Comparison of ENCODE assay signal across 11 cellular contexts in genomic region chr1:230812568-230812967, GRCh38.
"Had no signal": no experiment of that assay in that cellular context is flagged by ENCODE, and none has a peak within 500 bp of the region (broad histone marks: within the 10 kb centered on the region; RNA-seq: fewer than 3 reads in every experiment).

No MANE protein-coding gene starts in this region.

- FAIRE-seq: H1, H54, HTR-8/SVneo had no signal

- H3K9ac ChIP-seq: KMS-11 had no signal

- H3K27ac Mint-ChIP-seq: GM23338, H9, HFFc6 had no signal

- H3K4me3 Mint-ChIP-seq: GM23338, H9, HFFc6 had no signal

- H3K4me3 ChIP-seq: GM23338 had no signal

- H3K4me1 Mint-ChIP-seq: GM23338 had no signal

- DNase-seq: H9, HCEC 1CT, HFFc6, IMR-90, Karpas-422, KBM-7 had no signal

- ATAC-seq: GM23338 had no signal

- H3K27ac ChIP-seq: KMS-11 had no signal
